Comparison of ENCODE assay signal across 23 cellular contexts in the genomic region with DNA sequence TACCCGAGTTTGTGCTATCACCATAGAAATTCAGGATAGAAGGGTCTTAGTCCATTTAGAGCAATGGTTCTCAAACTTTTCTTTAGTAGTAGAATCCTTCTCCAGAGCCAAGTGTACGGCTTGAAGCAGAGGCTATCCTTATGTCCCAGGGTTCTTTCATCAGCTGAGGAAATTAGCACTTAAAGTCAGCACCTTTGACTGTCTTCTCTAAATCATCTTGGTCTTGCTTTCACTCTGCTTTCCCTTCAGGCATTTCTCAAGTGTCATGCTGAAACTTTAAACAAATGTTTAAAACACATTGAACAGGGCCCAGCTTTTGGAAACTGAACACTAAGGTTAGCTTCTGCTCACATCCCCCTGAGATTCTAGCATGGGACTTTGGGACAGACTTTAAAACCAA.
DNase-seq lines count a peak whose midpoint lies in the region; ATAC-seq, FAIRE-seq and TF ChIP-seq lines count a peak whose summit lies in the region.
"Had no signal": no experiment of that assay in that cellular context is flagged by ENCODE, and none has a peak within 500 bp of the region (broad histone marks: within the 10 kb centered on the region; RNA-seq: fewer than 3 reads in every experiment).

No MANE protein-coding gene starts in this region.

- H3K79me1 ChIP-seq in mesenchymal stem cell (replicated peaks; ENCODE audit: low read length, poor library complexity, severe bottlenecking) = peaks cover 6% of the 10 kb centered on the region
- H3K79me1 ChIP-seq in neuronal stem cell (ENCODE audit: low read depth, low read length) = no peaks in the 10 kb centered on the region

- H3K9ac ChIP-seq in astrocyte (ENCODE audit: low read length) (peak overlapping the region; percentile 83), mesenchymal stem cell (ENCODE audit: low read length) (peak overlapping the region; percentile 86), stomach smooth muscle (ENCODE audit: low read length in 2 of 2) (no peak overlapping the region), neuronal stem cell (ENCODE audit: low read depth, low read length, poor library complexity) (no peak overlapping the region)

- H3K27ac Mint-ChIP-seq in Calu3 (ENCODE audit: unreplicated experiment) (peak overlapping the region; percentile 96), astrocyte (ENCODE audit: unreplicated experiment) (peak overlapping the region; percentile 68)
- no peak overlapping the region for H3K27ac Mint-ChIP-seq in activated T-helper 17 cell treated with anti-CD3 and anti-CD28 coated beads, Interleukin-2, amount 50 U/mL, for 72 hours
- H3K27ac Mint-ChIP-seq: endodermal cell; natural killer cell treated with Interleukin-12 subunit alpha and Interleukin-12 subunit beta and Interleukin-15 and Interleukin-18, amount 100 ng/mL, for 72 hours; stimulated activated effector memory CD8-positive, alpha-beta T cell treated with anti-CD3 and anti-CD28 coated beads, Interleukin-12 subunit alpha, Interleukin-12 subunit beta, amount 100 ng/mL, for 72 hours had no signal

- H3K4me3 Mint-ChIP-seq in Calu3 (ENCODE audit: low read depth, unreplicated experiment) = no peak overlapping the region
- H3K4me3 Mint-ChIP-seq in astrocyte (ENCODE audit: unreplicated experiment) = no peak overlapping the region
- no peak overlapping the region for H3K4me3 Mint-ChIP-seq in activated T-helper 17 cell treated with anti-CD3 and anti-CD28 coated beads, Interleukin-2, amount 50 U/mL, for 72 hours
- H3K4me3 Mint-ChIP-seq: endodermal cell; natural killer cell treated with Interleukin-12 subunit alpha and Interleukin-12 subunit beta and Interleukin-15 and Interleukin-18, amount 100 ng/mL, for 72 hours; stimulated activated effector memory CD8-positive, alpha-beta T cell treated with anti-CD3 and anti-CD28 coated beads, Interleukin-12 subunit alpha, Interleukin-12 subunit beta, amount 100 ng/mL, for 72 hours had no signal

- H2BK120ac ChIP-seq in mesenchymal stem cell (ENCODE audit: low read depth, low read length) = no peak overlapping the region
- no peak overlapping the region for H2BK120ac ChIP-seq in neuronal stem cell (ENCODE audit: low read depth, low read length)

- H2AK5ac ChIP-seq in mesenchymal stem cell (ENCODE audit: low read length, severe bottlenecking) = no peak overlapping the region
- no peak overlapping the region for H2AK5ac ChIP-seq in neuronal stem cell (ENCODE audit: low read depth, low read length)

- no peak overlapping the region for H3K23ac ChIP-seq in mesenchymal stem cell (ENCODE audit: low read length in 2 of 2)
- no peak overlapping the region for H3K23ac ChIP-seq in neuronal stem cell (ENCODE audit: low read depth, low read length, poor library complexity)

- FAIRE-seq in astrocyte (lab: Jason Lieb, UNC) = no peak
- FAIRE-seq: colon, G401.6, urothelium cell line had no signal

- H3K36me3 Mint-ChIP-seq in Calu3 (ENCODE audit: insufficient read depth, unreplicated experiment) (peaks cover 95% of the 10 kb centered on the region), astrocyte (ENCODE audit: low read depth, unreplicated experiment) (peaks cover 7% of the 10 kb centered on the region)
- no peaks in the 10 kb centered on the region for H3K36me3 Mint-ChIP-seq in activated T-helper 17 cell treated with anti-CD3 and anti-CD28 coated beads, Interleukin-2, amount 50 U/mL, for 72 hours (ENCODE audit: low read depth)
- H3K36me3 Mint-ChIP-seq: natural killer cell treated with Interleukin-12 subunit alpha and Interleukin-12 subunit beta and Interleukin-15 and Interleukin-18, amount 100 ng/mL, for 72 hours; stimulated activated effector memory CD8-positive, alpha-beta T cell treated with anti-CD3 and anti-CD28 coated beads, Interleukin-12 subunit alpha, Interleukin-12 subunit beta, amount 100 ng/mL, for 72 hours had no signal

- H3K36me3 ChIP-seq in astrocyte (ENCODE audit: insufficient read depth, low read length) (peaks cover 4% of the 10 kb centered on the region), mesenchymal stem cell (ENCODE audit: control insufficient read depth in 1 of 2, insufficient read depth in 2 of 2, low read depth in 1 of 2, low read length in 2 of 2) (peaks cover 4 to 33% of the 10 kb centered on the region in 2 experiments), stomach smooth muscle (ENCODE audit: control insufficient read depth in 2 of 2, insufficient read depth in 2 of 2, low read length in 2 of 2) (no peaks in the 10 kb centered on the region), neuronal stem cell (replicated peaks in 1 of 2; ENCODE audit: control insufficient read depth in 2 of 2, insufficient read depth in 2 of 2, low read length in 2 of 2) (peaks cover 0 to 8% of the 10 kb centered on the region in 2 donors)

- DNase-seq in Calu3 (no peak), astrocyte (ENCODE audit: low read depth) (no peak), mesenchymal stem cell (peak; percentile 52), neuronal stem cell (ENCODE audit: low spot score) (no peak)
- DNase-seq in activated CD8-positive, alpha-beta memory T cell treated with anti-CD3 and anti-CD28 coated beads, Interleukin-2, amount 50 U/mL, for 48 hours = no peak
- DNase-seq: activated CD4-positive, alpha-beta T cell treated with anti-CD3 and anti-CD28 coated beads, Interleukin-2, amount 50 U/mL, for 4 hours; activated naive CD4-positive, alpha-beta T cell treated with Interleukin-2 at 50 U/mL for 16 hours; endodermal cell; hypothalamus; islet precursor cell; NCI-H1417 treated with DMSO at 0.1 percent for 48 hours; NCI-H2171; NCI-H69; Right ventricle myocardium superior had no signal

- H2BK12ac ChIP-seq in mesenchymal stem cell (ENCODE audit: low read length in 2 of 2) (no peak overlapping the region), neuronal stem cell (ENCODE audit: low read length) (no peak overlapping the region)

- H2AFZ ChIP-seq in astrocyte (ENCODE audit: low read depth, low read length) = no peak overlapping the region
- H2AFZ ChIP-seq in mesenchymal stem cell (ENCODE audit: low read depth, low read length) = no peak overlapping the region
- H2AFZ ChIP-seq in neuronal stem cell (ENCODE audit: low read length) = no peak overlapping the region

- no peak for ATAC-seq in activated T-helper 17 cell treated with anti-CD3 and anti-CD28 coated beads, Interleukin-2, amount 50 U/mL, for 72 hours (replicated peaks)
- no peak for ATAC-seq in GM21576 (IDR thresholded peaks at IDR 0.05; ENCODE audit: unreplicated experiment)
- ATAC-seq: HCT116; natural killer cell treated with Interleukin-12 subunit alpha and Interleukin-12 subunit beta and Interleukin-15 and Interleukin-18, amount 100 ng/mL, for 72 hours; stimulated activated effector memory CD8-positive, alpha-beta T cell treated with anti-CD3 and anti-CD28 coated beads, Interleukin-12 subunit alpha, Interleukin-12 subunit beta, amount 100 ng/mL, for 72 hours had no signal

- H3K4ac ChIP-seq in mesenchymal stem cell (ENCODE audit: low read depth in 1 of 2, low read length in 2 of 2) (no peak overlapping the region), neuronal stem cell (ENCODE audit: low read length) (no peak overlapping the region)

- H3K18ac ChIP-seq in mesenchymal stem cell (ENCODE audit: low read depth in 1 of 2, low read length in 2 of 2) (no peak overlapping the region), neuronal stem cell (ENCODE audit: low read length) (no peak overlapping the region)

- no peak overlapping the region for H3K14ac ChIP-seq in mesenchymal stem cell (ENCODE audit: low read length in 2 of 2)
- no peak overlapping the region for H3K14ac ChIP-seq in neuronal stem cell (ENCODE audit: low read length)

- no peaks in the 10 kb centered on the region for H3K9me3 ChIP-seq in astrocyte (ENCODE audit: insufficient read depth, low read depth, low read length)
- H3K9me3 ChIP-seq in mesenchymal stem cell (ENCODE audit: control insufficient read depth, low read length) = no peaks in the 10 kb centered on the region
- no peaks in the 10 kb centered on the region for H3K9me3 ChIP-seq in stomach smooth muscle (ENCODE audit: control insufficient read depth in 2 of 2, low read length in 2 of 2)
- H3K9me3 ChIP-seq in neuronal stem cell (replicated peaks in 1 of 2; ENCODE audit: control insufficient read depth in 2 of 2, insufficient read depth in 1 of 2, low read depth in 1 of 2, low read length in 2 of 2) = no peaks in the 10 kb centered on the region

- TF ChIP-seq CTCF in Calu3 (IDR thresholded peaks at IDR 0.05; ENCODE audit: unreplicated experiment) (no peak), astrocyte (IDR thresholded peaks at IDR 0.05; ENCODE audit: insufficient read depth, low read depth, low read length) (no peak)

- H3K4me1 ChIP-seq in astrocyte (ENCODE audit: insufficient read depth, low read length) (peaks cover 57% of the 10 kb centered on the region), mesenchymal stem cell (ENCODE audit: control insufficient read depth, insufficient read depth, low read depth, low read length) (peaks cover 16% of the 10 kb centered on the region), stomach smooth muscle (ENCODE audit: control insufficient read depth, insufficient read depth, low read length) (peaks cover 35% of the 10 kb centered on the region), neuronal stem cell (ENCODE audit: control insufficient read depth in 2 of 2, insufficient read depth in 1 of 2, low read depth in 1 of 2, low read length in 2 of 2) (peaks cover 19% of the 10 kb centered on the region in 2 donors)

- H3K4me2 ChIP-seq in astrocyte (ENCODE audit: low read length) (peak overlapping the region; percentile 68), mesenchymal stem cell (ENCODE audit: low read length, poor library complexity, severe bottlenecking) (no peak overlapping the region), neuronal stem cell (ENCODE audit: insufficient read depth, low read length, poor library complexity, severe bottlenecking) (no peak overlapping the region)

- H2BK5ac ChIP-seq in mesenchymal stem cell (ENCODE audit: low read depth, low read length, poor library complexity, severe bottlenecking) (no peak overlapping the region), neuronal stem cell (ENCODE audit: low read length) (no peak overlapping the region)

- peaks cover 66% of the 10 kb centered on the region for H3K79me2 ChIP-seq in astrocyte (ENCODE audit: insufficient read depth, low read length)

- 34% methylated on average over 2 of the region's 2 CpGs for WGBS in mesenchymal stem cell
- no CpG with 5 or more reads among the region's 2 CpGs for WGBS in neuronal stem cell (ENCODE audit: extremely low coverage in 2 of 2, insufficient read length in 2 of 2, insufficient replicate concordance in 1 of 2), 2 donors

- H3K27ac ChIP-seq in astrocyte (ENCODE audit: low read depth, low read length) (peak overlapping the region; percentile 98), mesenchymal stem cell (ENCODE audit: low read length, poor library complexity, severe bottlenecking) (no peak overlapping the region), stomach smooth muscle (ENCODE audit: low read length) (peak overlapping the region; percentile 80), neuronal stem cell (replicated peaks; ENCODE audit: low read length) (no peak overlapping the region)

- H3K4me1 Mint-ChIP-seq in Calu3 (ENCODE audit: low read depth, unreplicated experiment) (peaks cover 82% of the 10 kb centered on the region), astrocyte (ENCODE audit: low read depth, unreplicated experiment) (peaks cover 65% of the 10 kb centered on the region)
- H3K4me1 Mint-ChIP-seq in activated T-helper 17 cell treated with anti-CD3 and anti-CD28 coated beads, Interleukin-2, amount 50 U/mL, for 72 hours = no peaks in the 10 kb centered on the region
- H3K4me1 Mint-ChIP-seq: stimulated activated effector memory CD8-positive, alpha-beta T cell treated with anti-CD3 and anti-CD28 coated beads, Interleukin-12 subunit alpha, Interleukin-12 subunit beta, amount 100 ng/mL, for 72 hours had no signal

- H3K27me3 ChIP-seq in astrocyte (ENCODE audit: insufficient read depth, low read length) = no peaks in the 10 kb centered on the region
- H3K27me3 ChIP-seq in mesenchymal stem cell (ENCODE audit: control insufficient read depth in 1 of 2, insufficient read depth in 1 of 2, low read length in 2 of 2) = no peaks in the 10 kb centered on the region
- H3K27me3 ChIP-seq in stomach smooth muscle (ENCODE audit: control insufficient read depth in 1 of 2, insufficient read depth in 2 of 2, low read length in 2 of 2) = no peaks in the 10 kb centered on the region
- no peaks in the 10 kb centered on the region for H3K27me3 ChIP-seq in neuronal stem cell (ENCODE audit: control insufficient read depth in 3 of 3, insufficient read depth in 3 of 3, low read depth in 1 of 3, low read length in 3 of 3)

- H3K9me3 Mint-ChIP-seq in Calu3 (ENCODE audit: low read depth, unreplicated experiment) (no peaks in the 10 kb centered on the region), astrocyte (ENCODE audit: unreplicated experiment) (no peaks in the 10 kb centered on the region)
- no peaks in the 10 kb centered on the region for H3K9me3 Mint-ChIP-seq in activated T-helper 17 cell treated with anti-CD3 and anti-CD28 coated beads, Interleukin-2, amount 50 U/mL, for 72 hours
- H3K9me3 Mint-ChIP-seq: endodermal cell; natural killer cell treated with Interleukin-12 subunit alpha and Interleukin-12 subunit beta and Interleukin-15 and Interleukin-18, amount 100 ng/mL, for 72 hours; stimulated activated effector memory CD8-positive, alpha-beta T cell treated with anti-CD3 and anti-CD28 coated beads, Interleukin-12 subunit alpha, Interleukin-12 subunit beta, amount 100 ng/mL, for 72 hours had no signal

- intact Hi-C loops in Calu3 (cut with micrococcal nuclease; ENCODE audit: unreplicated experiment) = no loop called here

- CTCF ChIA-PET in Calu3 (lab: Charles Lee) = no interaction called here

- H4K91ac ChIP-seq in mesenchymal stem cell (ENCODE audit: low read length) (no peak overlapping the region), neuronal stem cell (ENCODE audit: low read depth, low read length, poor library complexity) (no peak overlapping the region)

- no peak overlapping the region for H3K4me3 ChIP-seq in astrocyte (ENCODE audit: insufficient read depth, low read depth, low read length)
- no peak overlapping the region for H3K4me3 ChIP-seq in mesenchymal stem cell (ENCODE audit: insufficient read depth in 1 of 2, low read depth in 1 of 2, low read length in 2 of 2)
- no peak overlapping the region for H3K4me3 ChIP-seq in stomach smooth muscle (ENCODE audit: low read length in 2 of 2)
- H3K4me3 ChIP-seq in neuronal stem cell (ENCODE audit: low read length in 2 of 2) = no peak overlapping the region

- H3K27me3 Mint-ChIP-seq in Calu3 (ENCODE audit: unreplicated experiment) (no peaks in the 10 kb centered on the region), astrocyte (ENCODE audit: low read depth, unreplicated experiment) (no peaks in the 10 kb centered on the region)
- peaks cover 8% of the 10 kb centered on the region for H3K27me3 Mint-ChIP-seq in activated T-helper 17 cell treated with anti-CD3 and anti-CD28 coated beads, Interleukin-2, amount 50 U/mL, for 72 hours

- BruUV-seq in Calu3 (replicated peaks; lab: Mats Ljungman, UMichigan) = no TSS peak

- H4K8ac ChIP-seq in mesenchymal stem cell (ENCODE audit: low read length) = no peak overlapping the region
- H4K8ac ChIP-seq in neuronal stem cell (ENCODE audit: low read depth, low read length) = no peak overlapping the region

- no peaks in the 10 kb centered on the region for H4K20me1 ChIP-seq in astrocyte (ENCODE audit: insufficient read depth, low read length)

- H2BK15ac ChIP-seq in mesenchymal stem cell (ENCODE audit: low read depth, poor library complexity, severe bottlenecking) (no peak overlapping the region), neuronal stem cell (ENCODE audit: low read length) (no peak overlapping the region)

Comparison
In these comparisons a context has a peak if more than half of its experiments do, and no peak if none do; other contexts are left out.
1. H3K27ac ChIP-seq: peak in astrocyte (single experiment) and stomach smooth muscle (single experiment); none in mesenchymal stem cell (single experiment) and neuronal stem cell (single experiment).
2. H3K9ac ChIP-seq: peak in astrocyte (single experiment) and mesenchymal stem cell (single experiment); none in stomach smooth muscle (0 of 2) and neuronal stem cell (single experiment).